ENCODE assay signal across 23 cellular contexts in the genomic region with DNA sequence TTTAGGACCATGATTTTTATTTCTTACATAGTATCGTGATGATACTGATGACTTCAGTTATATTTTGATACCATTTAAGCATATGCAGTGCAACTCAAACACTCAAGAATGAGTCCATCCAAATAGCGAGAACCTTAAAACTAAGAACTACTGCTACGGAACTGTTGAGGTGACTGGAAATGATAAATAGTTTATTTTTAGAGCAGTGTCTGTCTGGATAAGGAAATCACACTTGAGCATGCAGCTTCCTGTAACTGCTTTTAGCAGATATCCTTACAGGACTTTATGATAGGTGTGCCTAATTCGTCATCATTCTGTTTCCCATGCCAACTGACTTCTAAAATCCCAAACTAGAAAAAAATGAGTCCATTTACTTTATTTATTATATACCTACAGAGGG.
"Had no signal": no experiment of that assay in that cellular context is flagged by ENCODE, and none has a peak within 500 bp of the region (broad histone marks: within the 10 kb centered on the region; RNA-seq: fewer than 3 reads in every experiment).

No MANE protein-coding gene starts in this region.

- FAIRE-seq: small intestine, TTC549 had no signal

- H3K27ac ChIP-seq: body of pancreas, colonic mucosa, left ventricle myocardium inferior, ovary, psoas muscle, right lobe of liver, tibial nerve, uterus had no signal

- H3K4me3 ChIP-seq: body of pancreas, colonic mucosa, left ventricle myocardium inferior, ovary, psoas muscle, right lobe of liver, tibial nerve, uterus had no signal

- H3K27me3 Mint-ChIP-seq: naive B cell; stimulated activated naive CD8-positive, alpha-beta T cell treated with anti-CD3 and anti-CD28 coated beads, Interleukin-15, Interleukin-2, amounts not matched to agents 100 ng/mL and 50 ng/mL, for 24 hours had no signal

- H3K4me1 ChIP-seq: colonic mucosa, psoas muscle, right lobe of liver, uterus had no signal

- H3K27me3 ChIP-seq: body of pancreas, colonic mucosa, ovary, right lobe of liver, tibial nerve, uterus had no signal

- H3K4me3 Mint-ChIP-seq: activated CD4-positive, alpha-beta memory T cell treated with anti-CD3 and anti-CD28 coated beads, Interleukin-2, amount 10 ng/mL, durations not matched to agents 7 days and 5 days; activated naive CD8-positive, alpha-beta T cell treated with anti-CD3 and anti-CD28 coated beads, Interleukin-2, amount 10 ng/mL, durations not matched to agents 7 days and 5 days; activated T-cell treated with anti-CD3 and anti-CD28 coated beads, Interleukin-2, amount 50 U/mL, for 24 hours; central memory CD8-positive, alpha-beta T cell; naive B cell; stimulated activated naive CD8-positive, alpha-beta T cell treated with anti-CD3 and anti-CD28 coated beads, Interleukin-15, Interleukin-2, amounts not matched to agents 100 ng/mL and 50 ng/mL, for 24 hours had no signal

- H3K9me3 ChIP-seq: colonic mucosa, left ventricle myocardium inferior, ovary, psoas muscle, right lobe of liver, tibial nerve, uterus had no signal

- H3K9me3 Mint-ChIP-seq: activated CD4-positive, alpha-beta memory T cell treated with anti-CD3 and anti-CD28 coated beads, Interleukin-2, amount 10 ng/mL, durations not matched to agents 7 days and 5 days; activated naive CD8-positive, alpha-beta T cell treated with anti-CD3 and anti-CD28 coated beads, Interleukin-2, amount 10 ng/mL, durations not matched to agents 7 days and 5 days; activated T-cell treated with anti-CD3 and anti-CD28 coated beads, Interleukin-2, amount 50 U/mL, for 24 hours; activated T-helper 2 cell treated with anti-CD3 and anti-CD28 coated beads, Interferon-gamma antibody, Interleukin-2, Interleukin-4, amounts not matched to agents 10 μg/mL and 5 μg/mL and 100 μg/mL, durations not matched to agents 14 hours and 24 hours and 36 hours; central memory CD8-positive, alpha-beta T cell; naive B cell; stimulated activated naive CD8-positive, alpha-beta T cell treated with anti-CD3 and anti-CD28 coated beads, Interleukin-15, Interleukin-2, amounts not matched to agents 100 ng/mL and 50 ng/mL, for 24 hours had no signal

- H3K27ac Mint-ChIP-seq: activated CD4-positive, alpha-beta memory T cell treated with anti-CD3 and anti-CD28 coated beads, Interleukin-2, amount 10 ng/mL, durations not matched to agents 7 days and 5 days; activated naive CD8-positive, alpha-beta T cell treated with anti-CD3 and anti-CD28 coated beads, Interleukin-2, amount 10 ng/mL, durations not matched to agents 7 days and 5 days; activated T-cell treated with anti-CD3 and anti-CD28 coated beads, Interleukin-2, amount 50 U/mL, for 24 hours; activated T-helper 2 cell treated with anti-CD3 and anti-CD28 coated beads, Interferon-gamma antibody, Interleukin-2, Interleukin-4, amounts not matched to agents 10 μg/mL and 5 μg/mL and 100 μg/mL, durations not matched to agents 14 hours and 24 hours and 36 hours; naive B cell; stimulated activated naive CD8-positive, alpha-beta T cell treated with anti-CD3 and anti-CD28 coated beads, Interleukin-15, Interleukin-2, amounts not matched to agents 100 ng/mL and 50 ng/mL, for 24 hours had no signal

- H3K36me3 ChIP-seq: colonic mucosa, left ventricle myocardium inferior, ovary, right lobe of liver, tibial nerve, uterus had no signal

- H3K36me3 Mint-ChIP-seq: activated naive CD8-positive, alpha-beta T cell treated with anti-CD3 and anti-CD28 coated beads, Interleukin-2, amount 10 ng/mL, durations not matched to agents 7 days and 5 days; naive B cell had no signal

- H3K4me1 Mint-ChIP-seq: activated CD4-positive, alpha-beta memory T cell treated with anti-CD3 and anti-CD28 coated beads, Interleukin-2, amount 10 ng/mL, durations not matched to agents 7 days and 5 days; activated naive CD8-positive, alpha-beta T cell treated with anti-CD3 and anti-CD28 coated beads, Interleukin-2, amount 10 ng/mL, durations not matched to agents 7 days and 5 days; central memory CD8-positive, alpha-beta T cell; naive B cell had no signal

- DNase-seq: activated CD4-positive, alpha-beta memory T cell treated with anti-CD3 and anti-CD28 coated beads, Interleukin-2, amount 10 ng/mL, durations not matched to agents 7 days and 5 days; activated CD4-positive, alpha-beta T cell treated with anti-CD3 and anti-CD28 coated beads for 48 hours; activated CD4-positive, CD25-positive, alpha-beta regulatory T cell; activated naive CD4-positive, alpha-beta T cell treated with Interleukin-2 at 50 U/mL for 16 hours; activated naive CD8-positive, alpha-beta T cell treated with anti-CD3 and anti-CD28 coated beads, Interleukin-2, amount 10 ng/mL, durations not matched to agents 7 days and 5 days; activated T-cell treated with anti-CD3 and anti-CD28 coated beads, Interleukin-2, amount 50 U/mL, for 24 hours; amygdala; body of pancreas; colonic mucosa; left ventricle myocardium inferior; naive B cell; ovary; psoas muscle; right lobe of liver; small intestine; stimulated activated CD4-positive, alpha-beta T cell treated with anti-CD3 and anti-CD28 coated beads, Interleukin-15, amount 100 ng/mL, for 24 hours; stimulated activated CD4-positive, alpha-beta T cell treated with anti-CD3 and anti-CD28 coated beads, Interleukin-2, amount 100 ng/mL, for 48 hours; uterus had no signal

- ATAC-seq: body of pancreas, psoas muscle had no signal
